Comparison of ENCODE assay signal across 1 cellular context in genomic region chr15:63597821-63598220, GRCh38.
A peak's percentile ranks its signal among the peaks of the same experiment; 100 is the strongest.
TF ChIP-seq lines count a peak whose summit lies in the region.

No MANE protein-coding gene starts in this region.

TF ChIP-seq in HepG2, 621 proteins besides CTCF, POLR2A, EP300 and RAD21:
- TF ChIP-seq ZNF687 (CRISPR knock-in tag; IDR thresholded peaks at IDR 0.05) = peak; percentile 8; the same call in 1 of the 2 replicates
- TF ChIP-seq ZNF431 (CRISPR knock-in tag; IDR thresholded peaks at IDR 0.05; ENCODE audit: borderline replicate concordance, low read depth) = no peak
